27 cellular contexts compared by ENCODE assay signal in the genomic region with DNA sequence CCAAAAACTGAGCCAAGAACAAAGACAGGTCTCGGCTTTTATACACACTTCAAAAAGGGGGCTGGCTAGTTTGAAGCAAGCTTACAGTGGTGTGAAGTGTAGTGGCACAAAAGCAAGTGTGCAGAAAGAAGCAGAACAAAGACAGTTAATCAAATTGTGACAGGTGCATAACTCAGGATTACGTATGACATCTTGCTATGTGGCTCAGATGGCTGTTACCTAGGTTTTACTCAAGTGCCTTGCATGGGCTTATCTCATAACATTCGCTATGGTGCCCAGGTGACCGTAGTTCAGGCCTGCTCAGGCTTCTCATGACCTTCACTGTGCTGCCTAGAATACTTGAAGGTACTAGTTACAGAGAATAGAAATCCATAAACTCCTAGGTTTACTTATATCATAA.
DNase-seq lines count a peak whose midpoint lies in the region; ATAC-seq, FAIRE-seq and TF ChIP-seq lines count a peak whose summit lies in the region.
"Had no signal": no experiment of that assay in that cellular context is flagged by ENCODE, and none has a peak within 500 bp of the region (broad histone marks: within the 10 kb centered on the region; RNA-seq: fewer than 3 reads in every experiment).

No MANE protein-coding gene starts in this region.

- no peak for FAIRE-seq in pancreas (lab: Jason Lieb, UNC)
- FAIRE-seq: frontal cortex, GM12891, RCC 7860, TTC549 had no signal

- no peaks in the 10 kb centered on the region for H3K9me3 ChIP-seq in pancreas
- H3K9me3 ChIP-seq: esophagus squamous epithelium, stomach, thyroid gland had no signal

- no peak overlapping the region for H3K27ac ChIP-seq in pancreas
- H3K27ac ChIP-seq: esophagus squamous epithelium, GM23248, stomach, thyroid gland had no signal

- intact Hi-C loops in pancreas (cut with DNase I), result no loop called here

- H3K27me3 Mint-ChIP-seq in chondrocyte (ENCODE audit: low read depth), result no peaks in the 10 kb centered on the region

- no peak overlapping the region for H3K4me3 ChIP-seq in pancreas
- H3K4me3 ChIP-seq: esophagus squamous epithelium, GM23248, stomach, thyroid gland had no signal

- peak overlapping the region; percentile 27 for H3K27ac Mint-ChIP-seq in chondrocyte (ENCODE audit: unreplicated experiment)
- H3K27ac Mint-ChIP-seq: activated CD8-positive, alpha-beta T cell treated with anti-CD3 and anti-CD28 coated beads, Interleukin-2, amount 10 ng/mL, durations not matched to agents 7 days and 5 days; activated naive CD4-positive, alpha-beta T cell treated with anti-CD3 and anti-CD28 coated beads, Interleukin-2, amount 50 U/mL, for 72 hours; activated T-helper 2 cell treated with anti-CD3 and anti-CD28 coated beads, Interferon-gamma antibody, Interleukin-2, Interleukin-4, amounts not matched to agents 10 μg/mL and 5 μg/mL and 100 μg/mL, durations not matched to agents 14 hours and 24 hours and 36 hours; CD14-positive monocyte had no signal

- peaks cover 11% of the 10 kb centered on the region for H3K9me3 Mint-ChIP-seq in chondrocyte (ENCODE audit: low read depth)

- DNase-seq in NCI-H1105 treated with DMSO at 0.1 percent for 48 hours (lab: John Stamatoyannopoulos, UW) (peak; percentile 49), NCI-H1105 (lab: John Stamatoyannopoulos, UW) (no peak), NCI-H524 treated with DMSO at 0.1 percent for 48 hours (lab: John Stamatoyannopoulos, UW) (peak; percentile 49), chondrocyte (ENCODE audit: low spot score) (no peak), pancreas (no peak)
- DNase-seq: 8988T; activated CD8-positive, alpha-beta T cell treated with anti-CD3 and anti-CD28 coated beads, Interleukin-2, amount 10 ng/mL, durations not matched to agents 7 days and 5 days; esophagus squamous epithelium; GM23248; left colon; mesendoderm; NCI-H2029; NCI-H446; stomach; T-helper 1 cell; thyroid gland had no signal

- WGBS in pancreas, 2 donors, result 37 to 41% methylated on average over 4 of the region's 4 CpGs

- H3K4me1 ChIP-seq in pancreas, result no peaks in the 10 kb centered on the region
- H3K4me1 ChIP-seq: esophagus squamous epithelium, thyroid gland had no signal

- no peaks in the 10 kb centered on the region for H3K27me3 ChIP-seq in pancreas
- H3K27me3 ChIP-seq: esophagus squamous epithelium, stomach, thyroid gland had no signal

- H3K4me1 Mint-ChIP-seq in chondrocyte (ENCODE audit: low read depth), result peaks cover 9% of the 10 kb centered on the region
- H3K4me1 Mint-ChIP-seq: CD14-positive monocyte had no signal

- no peaks in the 10 kb centered on the region for H3K36me3 ChIP-seq in pancreas
- H3K36me3 ChIP-seq: esophagus squamous epithelium, stomach, thyroid gland had no signal

- no peaks in the 10 kb centered on the region for H3K36me3 Mint-ChIP-seq in chondrocyte (ENCODE audit: low read depth)
- H3K36me3 Mint-ChIP-seq: CD14-positive monocyte had no signal

- no peak for TF ChIP-seq CTCF in chondrocyte (IDR thresholded peaks at IDR 0.05)
- TF ChIP-seq CTCF in pancreas (IDR thresholded peaks at IDR 0.05), result no peak

- ATAC-seq in pancreas, result peak in 3 of 4 donors; percentile 41 to 59 (median 51)
- ATAC-seq in GM19328 (IDR thresholded peaks at IDR 0.05; ENCODE audit: unreplicated experiment), result no peak
- ATAC-seq in HG02588 (IDR thresholded peaks at IDR 0.05; ENCODE audit: unreplicated experiment), result no peak
- no peak for ATAC-seq in GM19467 (IDR thresholded peaks at IDR 0.05; ENCODE audit: unreplicated experiment)
- ATAC-seq: activated CD4-positive, CD25-positive, alpha-beta regulatory T cell treated with anti-CD3 and anti-CD28 coated beads, Interleukin-2, amount 50 U/mL, for 24 hours; activated CD8-positive, alpha-beta T cell treated with anti-CD3 and anti-CD28 coated beads, Interleukin-2, amount 10 ng/mL, durations not matched to agents 7 days and 5 days; activated naive CD4-positive, alpha-beta T cell treated with anti-CD3 and anti-CD28 coated beads, Interleukin-2, amount 50 U/mL, for 72 hours; left colon had no signal

- H3K4me3 Mint-ChIP-seq in chondrocyte (ENCODE audit: unreplicated experiment), result no peak overlapping the region
- H3K4me3 Mint-ChIP-seq: activated CD8-positive, alpha-beta T cell treated with anti-CD3 and anti-CD28 coated beads, Interleukin-2, amount 10 ng/mL, durations not matched to agents 7 days and 5 days; CD14-positive monocyte had no signal

Comparison
In these comparisons a context has a peak if more than half of its experiments do, and no peak if none do; other contexts are left out.
1. DNase-seq: peak in NCI-H1105 treated with DMSO at 0.1 percent for 48 hours (single experiment) and NCI-H524 treated with DMSO at 0.1 percent for 48 hours (single experiment); none in NCI-H1105 (single experiment), chondrocyte (single experiment) and pancreas (0 of 6).
2. ATAC-seq: peak in pancreas (3 of 4); none in GM19328 (single experiment), HG02588 (single experiment) and GM19467 (single experiment).